Comparison of ENCODE assay signal across 13 cellular contexts in genomic region chr13:77846173-77846572, GRCh38.
DNase-seq lines count a peak whose midpoint lies in the region; ATAC-seq and TF ChIP-seq lines count a peak whose summit lies in the region.
"Had no signal": no experiment of that assay in that cellular context is flagged by ENCODE, and none has a peak within 500 bp of the region (broad histone marks: within the 10 kb centered on the region; RNA-seq: fewer than 3 reads in every experiment).

No MANE protein-coding gene starts in this region.

- ATAC-seq in GM18873 (IDR thresholded peaks at IDR 0.05; ENCODE audit: low FRiP score, unreplicated experiment) (peak; percentile 79), GM21786 (IDR thresholded peaks at IDR 0.05; ENCODE audit: unreplicated experiment) (peak; percentile 88), HG03439 (IDR thresholded peaks at IDR 0.05; ENCODE audit: unreplicated experiment) (peak; percentile 58)
- ATAC-seq: A549 had no signal

- no peaks in the 10 kb centered on the region for H3K27me3 Mint-ChIP-seq in type B pancreatic cell
- H3K27me3 Mint-ChIP-seq in osteocyte (ENCODE audit: unreplicated experiment): no peaks in the 10 kb centered on the region
- H3K27me3 Mint-ChIP-seq: activated CD4-positive, alpha-beta T cell treated with anti-CD3 and anti-CD28 coated beads, Interleukin-2, amount 10 ng/mL, durations not matched to agents 7 days and 5 days had no signal

- no peaks in the 10 kb centered on the region for H3K9me3 Mint-ChIP-seq in type B pancreatic cell
- peaks cover 4% of the 10 kb centered on the region for H3K9me3 Mint-ChIP-seq in osteocyte (ENCODE audit: unreplicated experiment)
- H3K9me3 Mint-ChIP-seq: activated CD4-positive, alpha-beta T cell treated with anti-CD3 and anti-CD28 coated beads, Interleukin-2, amount 10 ng/mL, durations not matched to agents 7 days and 5 days; activated T-helper 1 cell treated with anti-CD3 and anti-CD28 coated beads, Interleukin-12 subunit alpha, Interleukin-12 subunit beta, Interleukin-2, Interleukin-4 antibody, amounts not matched to agents 30 ng/mL and 10 ng/mL and 1 ng/mL, durations not matched to agents 14 hours and 24 hours and 36 hours had no signal

- TF ChIP-seq CTCF in coronary artery (IDR thresholded peaks at IDR 0.05) (no peak), type B pancreatic cell (conservative IDR thresholded peaks at IDR 0.05) (no peak), osteocyte (IDR thresholded peaks at IDR 0.05) (no peak)

- H3K27ac Mint-ChIP-seq in type B pancreatic cell: no peak overlapping the region
- no peak overlapping the region for H3K27ac Mint-ChIP-seq in osteocyte (ENCODE audit: unreplicated experiment)
- H3K27ac Mint-ChIP-seq: activated CD4-positive, alpha-beta T cell treated with anti-CD3 and anti-CD28 coated beads, Interleukin-2, amount 10 ng/mL, durations not matched to agents 7 days and 5 days; activated T-helper 1 cell treated with anti-CD3 and anti-CD28 coated beads, Interleukin-12 subunit alpha, Interleukin-12 subunit beta, Interleukin-2, Interleukin-4 antibody, amounts not matched to agents 30 ng/mL and 10 ng/mL and 1 ng/mL, durations not matched to agents 14 hours and 24 hours and 36 hours had no signal

- DNase-seq in AML-193 (lab: John Stamatoyannopoulos, UW) (peak; percentile 31 to 41), NCI-H82 treated with DMSO at 0.1 percent for 48 hours (lab: John Stamatoyannopoulos, UW; ENCODE audit: unreplicated experiment) (no peak), coronary artery (ENCODE audit: low spot score) (no peak), type B pancreatic cell (ENCODE audit: extremely low spot score, unreplicated experiment) (no peak), osteocyte (ENCODE audit: extremely low spot score, unreplicated experiment) (no peak)
- DNase-seq: activated CD4-positive, alpha-beta T cell treated with anti-CD3 and anti-CD28 coated beads, Interleukin-2, amount 10 ng/mL, durations not matched to agents 7 days and 5 days; Kasumi-1; PC-9 had no signal

- H3K4me1 Mint-ChIP-seq in type B pancreatic cell (ENCODE audit: unreplicated experiment) (no peaks in the 10 kb centered on the region), osteocyte (ENCODE audit: unreplicated experiment) (no peaks in the 10 kb centered on the region)
- H3K4me1 Mint-ChIP-seq: activated CD4-positive, alpha-beta T cell treated with anti-CD3 and anti-CD28 coated beads, Interleukin-2, amount 10 ng/mL, durations not matched to agents 7 days and 5 days had no signal

- H3K27ac ChIP-seq in coronary artery: no peak overlapping the region
- H3K27ac ChIP-seq: A549, PC-9 had no signal

- H3K4me3 Mint-ChIP-seq in type B pancreatic cell (no peak overlapping the region), osteocyte (ENCODE audit: unreplicated experiment) (no peak overlapping the region)
- H3K4me3 Mint-ChIP-seq: activated CD4-positive, alpha-beta T cell treated with anti-CD3 and anti-CD28 coated beads, Interleukin-2, amount 10 ng/mL, durations not matched to agents 7 days and 5 days; activated T-helper 1 cell treated with anti-CD3 and anti-CD28 coated beads, Interleukin-12 subunit alpha, Interleukin-12 subunit beta, Interleukin-2, Interleukin-4 antibody, amounts not matched to agents 30 ng/mL and 10 ng/mL and 1 ng/mL, durations not matched to agents 14 hours and 24 hours and 36 hours had no signal

- H3K36me3 Mint-ChIP-seq in type B pancreatic cell (no peaks in the 10 kb centered on the region), osteocyte (ENCODE audit: unreplicated experiment) (no peaks in the 10 kb centered on the region)

- no peak overlapping the region for H3K4me3 ChIP-seq in coronary artery
- H3K4me3 ChIP-seq: A549, PC-9 had no signal

Comparison
In these comparisons a context has a peak if more than half of its experiments do, and no peak if none do; other contexts are left out.
1. DNase-seq: peak in AML-193 (2 of 2); none in NCI-H82 treated with DMSO at 0.1 percent for 48 hours (single experiment), coronary artery (single experiment), type B pancreatic cell (single experiment) and osteocyte (single experiment).
2. Peak in every context shown above with its lines, with median percentiles within 50 percentile points of each other: ATAC-seq.